ENCODE assay signal across 1 cellular context in the genomic region with DNA sequence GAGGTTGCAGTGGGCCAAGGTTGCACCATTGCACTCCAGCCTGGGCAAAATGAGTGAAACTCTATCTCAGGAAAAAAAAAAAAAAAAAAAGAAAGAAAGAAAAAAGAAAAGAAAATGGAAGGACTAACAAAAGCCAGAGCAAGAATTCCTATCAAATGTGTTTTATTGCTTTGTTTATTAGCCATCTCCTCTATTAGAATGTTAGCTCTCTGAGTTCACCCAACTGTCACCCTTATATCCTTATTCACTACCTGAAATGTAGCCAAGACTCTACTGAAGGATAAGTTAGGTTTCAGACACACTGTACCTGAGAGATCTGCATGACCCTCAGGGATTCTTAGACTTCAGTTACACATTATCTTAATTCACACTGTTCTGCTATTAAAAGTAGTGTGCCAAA.
TF ChIP-seq lines count a peak whose summit lies in the region.

No MANE protein-coding gene starts in this region.

TF ChIP-seq in HepG2, 621 proteins besides CTCF, POLR2A, EP300 and RAD21 (continued from another document):
- TF ChIP-seq, protein P1, sequence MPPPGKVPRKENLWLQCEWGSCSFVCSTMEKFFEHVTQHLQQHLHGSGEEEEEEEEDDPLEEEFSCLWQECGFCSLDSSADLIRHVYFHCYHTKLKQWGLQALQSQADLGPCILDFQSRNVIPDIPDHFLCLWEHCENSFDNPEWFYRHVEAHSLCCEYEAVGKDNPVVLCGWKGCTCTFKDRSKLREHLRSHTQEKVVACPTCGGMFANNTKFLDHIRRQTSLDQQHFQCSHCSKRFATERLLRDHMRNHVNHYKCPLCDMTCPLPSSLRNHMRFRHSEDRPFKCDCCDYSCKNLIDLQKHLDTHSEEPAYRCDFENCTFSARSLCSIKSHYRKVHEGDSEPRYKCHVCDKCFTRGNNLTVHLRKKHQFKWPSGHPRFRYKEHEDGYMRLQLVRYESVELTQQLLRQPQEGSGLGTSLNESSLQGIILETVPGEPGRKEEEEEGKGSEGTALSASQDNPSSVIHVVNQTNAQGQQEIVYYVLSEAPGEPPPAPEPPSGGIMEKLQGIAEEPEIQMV (CRISPR knock-in tag; IDR thresholded peaks at IDR 0.05; ENCODE audit: low read depth), result no peak
- TF ChIP-seq ZBTB7B (CRISPR knock-in tag; IDR thresholded peaks at IDR 0.05), result no peak
